10 cellular contexts compared by ENCODE assay signal in the genomic region with DNA sequence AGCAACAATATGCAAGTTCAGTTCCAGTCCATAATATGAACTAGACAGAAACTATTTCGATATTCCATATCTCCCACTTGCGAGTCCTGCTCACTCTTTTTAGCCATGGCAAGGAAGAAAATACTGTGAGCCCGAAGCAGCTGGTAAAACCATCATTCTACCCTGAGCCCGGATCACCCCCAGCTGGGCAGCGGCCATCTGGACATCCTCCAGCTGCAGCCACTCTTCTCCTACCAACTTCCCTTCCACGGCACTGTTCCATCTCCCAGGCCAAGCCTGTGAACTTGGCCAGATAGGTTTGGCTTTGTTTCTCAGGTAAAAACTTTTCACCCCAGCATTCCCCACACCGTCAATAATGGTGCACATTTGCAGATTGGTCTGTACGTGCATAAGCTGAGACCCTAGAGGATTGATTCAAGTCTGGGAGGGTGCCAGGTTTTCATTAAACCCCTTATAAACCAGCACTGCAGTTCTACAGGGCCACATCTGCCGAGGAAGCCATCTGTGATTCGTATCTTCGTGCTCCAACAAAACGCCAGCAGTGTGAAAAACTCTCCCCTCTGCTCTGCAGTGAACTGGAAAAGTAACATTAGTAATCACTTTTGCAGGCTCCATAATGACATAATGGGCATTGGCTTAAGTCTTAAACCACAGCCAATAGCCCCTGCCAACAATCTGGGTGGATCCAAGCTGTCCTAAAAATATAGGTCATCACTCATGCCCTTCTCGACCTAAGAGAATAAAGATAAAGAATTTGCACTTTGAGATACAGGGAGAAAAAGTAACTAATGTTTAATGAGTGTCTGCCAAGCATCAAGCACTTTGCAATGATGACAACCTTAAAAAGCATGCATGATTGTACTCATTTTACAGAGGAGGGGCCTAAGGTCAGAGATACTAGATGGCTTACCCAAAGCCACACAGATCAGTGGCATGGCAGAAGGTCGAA.
DNase-seq lines count a peak whose midpoint lies in the region; TF ChIP-seq lines count a peak whose summit lies in the region.
"Had no signal": no experiment of that assay in that cellular context is flagged by ENCODE, and none has a peak within 500 bp of the region (broad histone marks: within the 10 kb centered on the region; RNA-seq: fewer than 3 reads in every experiment).

No MANE protein-coding gene starts in this region.

- H3K27ac ChIP-seq in PC-9, result no peak overlapping the region
- H3K27ac ChIP-seq in cardiac muscle cell, result peak overlapping the region; percentile 78

- peak overlapping the region; percentile 69 for H3K4me2 ChIP-seq in PC-9

- H3K4me3 ChIP-seq in PC-9 (no peak overlapping the region), cardiac muscle cell (no peak overlapping the region)

- no peaks in the 10 kb centered on the region for H3K27me3 Mint-ChIP-seq in activated T-helper 2 cell treated with anti-CD3 and anti-CD28 coated beads, Interferon-gamma antibody, Interleukin-2, Interleukin-4, amounts not matched to agents 10 μg/mL and 5 μg/mL and 100 μg/mL, durations not matched to agents 14 hours and 24 hours and 36 hours (ENCODE audit: low read depth)

- no peaks in the 10 kb centered on the region for H3K4me1 Mint-ChIP-seq in activated T-helper 2 cell treated with anti-CD3 and anti-CD28 coated beads, Interferon-gamma antibody, Interleukin-2, Interleukin-4, amounts not matched to agents 10 μg/mL and 5 μg/mL and 100 μg/mL, durations not matched to agents 14 hours and 24 hours and 36 hours (ENCODE audit: low read depth)

- peaks cover 28% of the 10 kb centered on the region for H3F3A ChIP-seq in PC-9 (ENCODE audit: insufficient read depth, low read depth)

- H3K36me3 ChIP-seq in PC-9 (ENCODE audit: low read depth), result no peaks in the 10 kb centered on the region
- H3K36me3 ChIP-seq in cardiac muscle cell, result no peaks in the 10 kb centered on the region

- no peak overlapping the region for H3K4me3 Mint-ChIP-seq in activated T-helper 2 cell treated with anti-CD3 and anti-CD28 coated beads, Interferon-gamma antibody, Interleukin-2, Interleukin-4, amounts not matched to agents 10 μg/mL and 5 μg/mL and 100 μg/mL, durations not matched to agents 14 hours and 24 hours and 36 hours (ENCODE audit: low read depth)
- H3K4me3 Mint-ChIP-seq: naive B cell had no signal

- no peaks in the 10 kb centered on the region for H3K9me2 ChIP-seq in PC-9 (ENCODE audit: insufficient read depth)

- H3K27me3 ChIP-seq in PC-9 (ENCODE audit: insufficient read depth, low read depth) (no peaks in the 10 kb centered on the region), cardiac muscle cell (no peaks in the 10 kb centered on the region)

- POLR2A ChIA-PET in PC-9 (lab: Charles Lee; ENCODE audit: unreplicated experiment), result no interaction called here

- intact Hi-C loops in PC-9 (cut with micrococcal nuclease; ENCODE audit: unreplicated experiment), result loop anchor here (2.0 kb wide), 1 partner anchor 87 kb away; no protein-coding TSS in a partner anchor
- intact Hi-C loops in activated T-helper 2 cell treated with anti-CD3 and anti-CD28 coated beads, Interferon-gamma antibody, Interleukin-2, Interleukin-4, amounts not matched to agents 10 μg/mL and 5 μg/mL and 100 μg/mL, durations not matched to agents 14 hours and 24 hours and 36 hours (cut with micrococcal nuclease), result no loop called here

- no peaks in the 10 kb centered on the region for H3K79me2 ChIP-seq in PC-9 (ENCODE audit: low read depth)

- H3K9me3 ChIP-seq in PC-9 (ENCODE audit: insufficient read depth, low read depth), result no peaks in the 10 kb centered on the region
- no peaks in the 10 kb centered on the region for H3K9me3 ChIP-seq in cardiac muscle cell (ENCODE audit: low read depth)

- peaks cover 51% of the 10 kb centered on the region for H3K4me1 ChIP-seq in PC-9 (replicated peaks; ENCODE audit: insufficient read depth)
- H3K4me1 ChIP-seq in cardiac muscle cell (ENCODE audit: low read depth), result peaks cover 52% of the 10 kb centered on the region

- in situ Hi-C loops in ACHN (cut with HindIII; ENCODE audit: low pct_ligation_motif_present, low pct_unique_long_range_greater_than_20kb, low sequenced_read_pairs), result no loop called here

- DNase-seq in NCI-H1436 (lab: John Stamatoyannopoulos, UW), result peak; percentile 51
- no peak for DNase-seq in NCI-H1436 treated with DMSO at 0.1 percent for 48 hours (lab: John Stamatoyannopoulos, UW)
- peak; percentile 20 to 69 for DNase-seq in PC-9
- DNase-seq in cardiac muscle cell (ENCODE audit: low read depth in 1 of 2, low spot score in 1 of 2), result peak in 1 of 2 donors; percentile 40
- peak; percentile 35 for DNase-seq in stromal cell of bone marrow (ENCODE audit: low read depth)
- no peak for DNase-seq in activated T-helper 2 cell treated with anti-CD3 and anti-CD28 coated beads, Interferon-gamma antibody, Interleukin-2, Interleukin-4, amounts not matched to agents 10 μg/mL and 5 μg/mL and 100 μg/mL, durations not matched to agents 14 hours and 24 hours and 36 hours (ENCODE audit: low spot score)
- DNase-seq in ACHN, result no peak
- DNase-seq in islet precursor cell, result no peak
- DNase-seq: naive B cell; stimulated activated naive CD8-positive, alpha-beta T cell treated with anti-CD3 and anti-CD28 coated beads, Interleukin-15, Interleukin-2, amounts not matched to agents 100 U/mL and 50 U/mL, for 24 hours had no signal

- H3K27ac Mint-ChIP-seq in activated T-helper 2 cell treated with anti-CD3 and anti-CD28 coated beads, Interferon-gamma antibody, Interleukin-2, Interleukin-4, amounts not matched to agents 10 μg/mL and 5 μg/mL and 100 μg/mL, durations not matched to agents 14 hours and 24 hours and 36 hours, result no peak overlapping the region

- TF ChIP-seq CTCF in PC-9 (conservative IDR thresholded peaks at IDR 0.05) (no peak), cardiac muscle cell (IDR thresholded peaks at IDR 0.05; ENCODE audit: low read depth, low read length) (no peak)

- no peaks in the 10 kb centered on the region for H4K20me1 ChIP-seq in PC-9 (ENCODE audit: insufficient read depth)

- H3K9me3 Mint-ChIP-seq in activated T-helper 2 cell treated with anti-CD3 and anti-CD28 coated beads, Interferon-gamma antibody, Interleukin-2, Interleukin-4, amounts not matched to agents 10 μg/mL and 5 μg/mL and 100 μg/mL, durations not matched to agents 14 hours and 24 hours and 36 hours, result no peaks in the 10 kb centered on the region

- H3K36me3 Mint-ChIP-seq in activated T-helper 2 cell treated with anti-CD3 and anti-CD28 coated beads, Interferon-gamma antibody, Interleukin-2, Interleukin-4, amounts not matched to agents 10 μg/mL and 5 μg/mL and 100 μg/mL, durations not matched to agents 14 hours and 24 hours and 36 hours (ENCODE audit: low read depth), result no peaks in the 10 kb centered on the region
- H3K36me3 Mint-ChIP-seq: naive B cell had no signal

- CTCF ChIA-PET in PC-9 (lab: Charles Lee), result interaction anchor here (0.7 kb wide), 1 partner anchor 23 kb away, joined by 3 read pairs; no protein-coding TSS in a partner anchor

- H2AFZ ChIP-seq in PC-9, result no peak overlapping the region

- no TSS peak for BruUV-seq in PC-9 (replicated peaks; lab: Mats Ljungman, UMichigan)

Comparison
In these comparisons a context has a peak if more than half of its experiments do, and no peak if none do; other contexts are left out.
1. DNase-seq: peak in NCI-H1436 (single experiment), PC-9 (2 of 2) and stromal cell of bone marrow (single experiment); none in NCI-H1436 treated with DMSO at 0.1 percent for 48 hours (single experiment), activated T-helper 2 cell treated with anti-CD3 and anti-CD28 coated beads, Interferon-gamma antibody, Interleukin-2, Interleukin-4, amounts not matched to agents 10 μg/mL and 5 μg/mL and 100 μg/mL, durations not matched to agents 14 hours and 24 hours and 36 hours (single experiment), ACHN (single experiment) and islet precursor cell (single experiment).